ENCODE assay signal across 12 cellular contexts in genomic region chr4:10960386-10960785, GRCh38.
"Had no signal": no experiment of that assay in that cellular context is flagged by ENCODE, and none has a peak within 500 bp of the region (broad histone marks: within the 10 kb centered on the region; RNA-seq: fewer than 3 reads in every experiment).

No MANE protein-coding gene starts in this region.

- DNase-seq: activated CD4-positive, alpha-beta T cell treated with anti-CD3 and anti-CD28 coated beads for 48 hours; activated naive CD8-positive, alpha-beta T cell treated with anti-CD3 and anti-CD28 coated beads for 36 hours; body of pancreas; central memory CD4-positive, alpha-beta T cell; colonic mucosa; islet precursor cell; spleen had no signal

- H3K4me3 ChIP-seq: body of pancreas, colonic mucosa, hepatocyte, spleen, suprapubic skin had no signal

- H3K36me3 ChIP-seq: colonic mucosa, spleen, suprapubic skin had no signal

- H3K27me3 ChIP-seq: body of pancreas, colonic mucosa, hepatocyte, spleen, suprapubic skin had no signal

- H3K4me1 ChIP-seq: body of pancreas, colonic mucosa, suprapubic skin had no signal

- H3K27ac ChIP-seq: body of pancreas, colonic mucosa, hepatocyte, spleen, suprapubic skin had no signal

- H3K9me3 ChIP-seq: body of pancreas, colonic mucosa, spleen, suprapubic skin had no signal

- ATAC-seq: body of pancreas, left lobe of liver, sciatic nerve, WTC11 had no signal
